Comparison of ENCODE assay signal across 29 cellular contexts in genomic region chr13:100208002-100208401, GRCh38.
"Had no signal": no experiment of that assay in that cellular context is flagged by ENCODE, and none has a peak within 500 bp of the region (broad histone marks: within the 10 kb centered on the region; RNA-seq: fewer than 3 reads in every experiment).

No MANE protein-coding gene starts in this region.

- H3K79me2 ChIP-seq: parathyroid adenoma had no signal

- H3K4me2 ChIP-seq: neural progenitor cell had no signal

- H3K9ac ChIP-seq: neural progenitor cell, parathyroid adenoma had no signal

- H3K4me3 ChIP-seq: colonic mucosa, heart right ventricle, lower lobe of right lung, neural progenitor cell, right lobe of liver, stomach, thyroid gland had no signal

- ATAC-seq: esophagus mucosa; heart right ventricle; left ventricle myocardium superior; lower lobe of right lung; naive thymus-derived CD4-positive, alpha-beta T cell; right lobe of liver; stimulated activated effector memory CD8-positive, alpha-beta T cell treated with anti-CD3 and anti-CD28 coated beads, Interleukin-12 subunit alpha, Interleukin-12 subunit beta, amount 100 ng/mL, for 72 hours had no signal

- H3K27ac Mint-ChIP-seq: dendritic cell treated with granulocyte-macrophage colony-stimulating factor and Interleukin-4, amounts not matched to agents 40 ng/mL and 50 ng/mL, for 4 days; endodermal cell; memory B cell; mesothelial cell of epicardium; naive thymus-derived CD4-positive, alpha-beta T cell; nephron; neural progenitor cell; progenitor cell of endocrine pancreas; stimulated activated effector memory CD8-positive, alpha-beta T cell treated with anti-CD3 and anti-CD28 coated beads, Interleukin-12 subunit alpha, Interleukin-12 subunit beta, amount 100 ng/mL, for 72 hours; type B pancreatic cell had no signal

- H3K36me3 ChIP-seq: colonic mucosa, thyroid gland had no signal

- H3K9me3 ChIP-seq: colonic mucosa, lower lobe of right lung, right lobe of liver, stomach, thyroid gland had no signal

- H3K4me1 ChIP-seq: colonic mucosa, neural progenitor cell, parathyroid adenoma had no signal

- H3K27ac ChIP-seq: colonic mucosa, epithelial cell of prostate, heart right ventricle, lower lobe of right lung, neural progenitor cell, parathyroid adenoma, right lobe of liver, stomach, thyroid gland had no signal

- H2AFZ ChIP-seq: neural progenitor cell, parathyroid adenoma had no signal

- H3K4me3 Mint-ChIP-seq: dendritic cell treated with granulocyte-macrophage colony-stimulating factor and Interleukin-4, amounts not matched to agents 40 ng/mL and 50 ng/mL, for 4 days; endodermal cell; memory B cell; mesothelial cell of epicardium; naive thymus-derived CD4-positive, alpha-beta T cell; nephron; neural progenitor cell; stimulated activated effector memory CD8-positive, alpha-beta T cell treated with anti-CD3 and anti-CD28 coated beads, Interleukin-12 subunit alpha, Interleukin-12 subunit beta, amount 100 ng/mL, for 72 hours; type B pancreatic cell had no signal

- H3K27me3 ChIP-seq: colonic mucosa, heart right ventricle, neural progenitor cell, right lobe of liver, stomach, thyroid gland had no signal

- H3K36me3 Mint-ChIP-seq: stimulated activated effector memory CD8-positive, alpha-beta T cell treated with anti-CD3 and anti-CD28 coated beads, Interleukin-12 subunit alpha, Interleukin-12 subunit beta, amount 100 ng/mL, for 72 hours had no signal

- H3K9me3 Mint-ChIP-seq: stimulated activated effector memory CD8-positive, alpha-beta T cell treated with anti-CD3 and anti-CD28 coated beads, Interleukin-12 subunit alpha, Interleukin-12 subunit beta, amount 100 ng/mL, for 72 hours had no signal

- DNase-seq: colonic mucosa; effector CD8-positive, alpha-beta T cell; endodermal cell; foreskin melanocyte; glutamatergic neuron; heart right ventricle; hippocampal formation; islet precursor cell; left ventricle myocardium superior; lower lobe of right lung; naive thymus-derived CD4-positive, alpha-beta T cell; right lobe of liver; small intestine; stimulated activated CD4-positive, alpha-beta T cell treated with anti-CD3 and anti-CD28 coated beads, Interleukin-15, amount 100 ng/mL, for 24 hours; stimulated activated CD4-positive, alpha-beta T cell treated with anti-CD3 and anti-CD28 coated beads, Interleukin-4, amount 100 ng/mL, for 24 hours; stimulated activated naive CD4-positive, alpha-beta T cell treated with Interleukin-2 at 50 U/mL for 16 hours; stomach; thyroid gland had no signal

- H3K27me3 Mint-ChIP-seq: dendritic cell treated with granulocyte-macrophage colony-stimulating factor and Interleukin-4, amounts not matched to agents 40 ng/mL and 50 ng/mL, for 4 days; memory B cell; naive thymus-derived CD4-positive, alpha-beta T cell; progenitor cell of endocrine pancreas; type B pancreatic cell had no signal

- H3K4me1 Mint-ChIP-seq: endodermal cell, mesothelial cell of epicardium, nephron, neural progenitor cell had no signal
